Comparison of ENCODE assay signal across 9 cellular contexts in the genomic region with DNA sequence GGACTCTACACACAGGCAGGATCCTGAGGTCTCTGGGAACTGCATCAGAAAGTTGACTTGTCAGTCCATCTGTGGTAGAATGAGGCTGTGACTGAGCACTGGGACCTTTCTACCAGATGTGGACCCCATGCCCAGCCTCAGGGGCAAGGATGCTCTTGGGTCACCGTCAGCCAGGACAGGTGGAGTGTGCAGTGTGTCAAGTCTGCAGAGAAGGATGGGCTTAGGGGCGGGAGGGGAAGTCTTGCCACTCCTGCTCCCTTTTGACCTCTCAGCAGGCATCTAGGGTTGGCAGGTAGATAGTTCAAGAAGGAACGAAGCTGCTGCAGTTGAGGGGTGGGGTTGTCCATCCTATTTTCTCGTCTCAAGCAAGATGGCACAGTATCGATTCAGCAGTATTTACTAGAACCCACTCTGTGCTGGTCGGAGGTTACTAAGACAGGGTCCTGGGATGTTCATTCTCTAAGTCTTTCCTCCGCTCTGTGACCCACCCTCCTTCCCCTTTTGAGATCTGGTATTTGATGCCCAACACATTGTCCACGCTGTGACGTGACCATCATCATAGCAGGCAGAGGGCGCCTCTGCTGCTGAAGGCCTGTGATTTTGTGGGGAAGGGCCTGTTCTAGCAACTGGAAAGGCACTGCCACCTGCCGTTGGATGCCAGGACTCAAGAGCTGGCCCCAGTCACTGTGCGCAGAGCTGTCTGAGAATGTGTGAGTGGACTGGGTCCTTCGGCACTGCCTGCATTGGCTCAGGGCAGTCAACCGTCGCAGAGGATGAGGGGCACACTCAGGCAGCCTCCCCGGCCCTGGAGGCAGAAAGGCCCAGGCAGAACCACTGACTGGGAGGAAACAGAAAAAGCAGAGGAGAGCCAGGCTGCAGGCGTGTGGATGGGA. TPM values are rescaled to one million over a fixed set of nuclear protein-coding genes. Genes with fewer than 3 reads are reported as not detected.
A peak's percentile ranks its signal among the peaks of the same experiment; 100 is the strongest.
DNase-seq lines count a peak whose midpoint lies in the region; ATAC-seq and TF ChIP-seq lines count a peak whose summit lies in the region.
"Had no signal": no experiment of that assay in that cellular context is flagged by ENCODE, and none has a peak within 500 bp of the region (broad histone marks: within the 10 kb centered on the region; RNA-seq: fewer than 3 reads in every experiment).

No MANE protein-coding gene starts in this region.

- TF ChIP-seq RAD21 in liver (IDR thresholded peaks at IDR 0.05) = peak; percentile 75 to 89

- peak; percentile 68 for DNase-seq in activated effector memory CD4-positive, alpha-beta T cell treated with anti-CD3 and anti-CD28 coated beads, Interleukin-2, amount 50 U/mL, for 16 hours
- DNase-seq in activated effector memory CD4-positive, alpha-beta T cell treated with Interleukin-2 at 50 U/mL for 16 hours = no peak
- DNase-seq in NCI-H1694 treated with DMSO at 0.1 percent for 48 hours (lab: John Stamatoyannopoulos, UW) = peak; percentile 55
- no peak for DNase-seq in T-helper 17 cell
- peak; percentile 18 for DNase-seq in dedifferentiated amniotic fluid mesenchymal stem cell (ENCODE audit: extremely low spot score)
- peak in 1 of 2 donors; percentile 34 for DNase-seq in tibial nerve (ENCODE audit: low spot score in 2 of 2)

- H3K4me3 Mint-ChIP-seq in T-helper 17 cell = no peak overlapping the region
- H3K4me3 Mint-ChIP-seq: dendritic cell treated with granulocyte-macrophage colony-stimulating factor and Interleukin-4, amounts not matched to agents 40 ng/mL and 50 ng/mL, for 4 days had no signal

- H3K9me3 ChIP-seq in T-helper 17 cell (ENCODE audit: control insufficient read depth, low read length, poor library complexity, severe bottlenecking) (no peaks in the 10 kb centered on the region), liver (ENCODE audit: control insufficient read depth in 4 of 4, low read length in 3 of 4) (no peaks in the 10 kb centered on the region), tibial nerve (no peaks in the 10 kb centered on the region)

- peaks cover 18% of the 10 kb centered on the region for H3K4me1 Mint-ChIP-seq in T-helper 17 cell

- H3K36me3 ChIP-seq in liver (ENCODE audit: control insufficient read depth in 4 of 4, insufficient read depth in 3 of 4, low read depth in 1 of 4, low read length in 3 of 4) (peaks cover 11 to 43% (median 20%) of the 10 kb centered on the region in 4 donors), tibial nerve (peaks cover 0 to 90% (median 23%) of the 10 kb centered on the region in 3 donors)

- WGBS in liver = 82% methylated on average over 17 of the region's 17 CpGs
- WGBS in tibial nerve, 2 donors = 57 to 62% methylated on average over 17 of the region's 17 CpGs

- no peak for TF ChIP-seq EP300 in tibial nerve (IDR thresholded peaks at IDR 0.05)

- TF ChIP-seq CTCF in liver (IDR thresholded peaks at IDR 0.05; ENCODE audit: low read depth, low read length, missing input control) (peak; percentile 51), tibial nerve (IDR thresholded peaks at IDR 0.05) (peak; percentile 31 to 66 (median 49))

- H3K9ac ChIP-seq in liver (ENCODE audit: low read depth in 1 of 2, low read length in 2 of 2) = no peak overlapping the region

- H3K27me3 ChIP-seq in liver (ENCODE audit: control insufficient read depth in 4 of 4, insufficient read depth in 4 of 4, low read length in 3 of 4) (no peaks in the 10 kb centered on the region), tibial nerve (no peaks in the 10 kb centered on the region)

- no peak for TF ChIP-seq POLR2A in tibial nerve (IDR thresholded peaks at IDR 0.05)

- no peaks in the 10 kb centered on the region for H3K27me3 Mint-ChIP-seq in T-helper 17 cell
- H3K27me3 Mint-ChIP-seq: dendritic cell treated with granulocyte-macrophage colony-stimulating factor and Interleukin-4, amounts not matched to agents 40 ng/mL and 50 ng/mL, for 4 days had no signal

- peaks cover 4% of the 10 kb centered on the region for H3K36me3 Mint-ChIP-seq in T-helper 17 cell (ENCODE audit: low read depth)

- ATAC-seq in T-helper 17 cell (peak; percentile 47), HG02970 (IDR thresholded peaks at IDR 0.05; ENCODE audit: low FRiP score, unreplicated experiment) (no peak)

- H3K4me3 ChIP-seq in liver (ENCODE audit: low read depth in 1 of 3, low read length in 3 of 3) (no peak overlapping the region), tibial nerve (no peak overlapping the region)

- no peak overlapping the region for H3K27ac Mint-ChIP-seq in T-helper 17 cell
- H3K27ac Mint-ChIP-seq: dendritic cell treated with granulocyte-macrophage colony-stimulating factor and Interleukin-4, amounts not matched to agents 40 ng/mL and 50 ng/mL, for 4 days had no signal

- H3K4me1 ChIP-seq in liver (ENCODE audit: control insufficient read depth in 4 of 4, insufficient read depth in 4 of 4, low read length in 3 of 4) (peaks cover 9 to 50% (median 36%) of the 10 kb centered on the region in 4 donors), tibial nerve (no peaks in the 10 kb centered on the region)

- H3K27ac ChIP-seq in liver (ENCODE audit: low read depth in 1 of 2, low read length in 2 of 2) (no peak overlapping the region), tibial nerve (no peak overlapping the region)

TF ChIP-seq in liver, 16 proteins besides CTCF, POLR2A, EP300 and RAD21:
- TF ChIP-seq JUND (IDR thresholded peaks at IDR 0.05) (no peak), FOXA1 (IDR thresholded peaks at IDR 0.05) (no peak), GABPA (IDR thresholded peaks at IDR 0.05 in 1 of 2, conservative IDR thresholded peaks at IDR 0.05 in 1 of 2) (no peak)
- TF ChIP-seq, protein P1, sequence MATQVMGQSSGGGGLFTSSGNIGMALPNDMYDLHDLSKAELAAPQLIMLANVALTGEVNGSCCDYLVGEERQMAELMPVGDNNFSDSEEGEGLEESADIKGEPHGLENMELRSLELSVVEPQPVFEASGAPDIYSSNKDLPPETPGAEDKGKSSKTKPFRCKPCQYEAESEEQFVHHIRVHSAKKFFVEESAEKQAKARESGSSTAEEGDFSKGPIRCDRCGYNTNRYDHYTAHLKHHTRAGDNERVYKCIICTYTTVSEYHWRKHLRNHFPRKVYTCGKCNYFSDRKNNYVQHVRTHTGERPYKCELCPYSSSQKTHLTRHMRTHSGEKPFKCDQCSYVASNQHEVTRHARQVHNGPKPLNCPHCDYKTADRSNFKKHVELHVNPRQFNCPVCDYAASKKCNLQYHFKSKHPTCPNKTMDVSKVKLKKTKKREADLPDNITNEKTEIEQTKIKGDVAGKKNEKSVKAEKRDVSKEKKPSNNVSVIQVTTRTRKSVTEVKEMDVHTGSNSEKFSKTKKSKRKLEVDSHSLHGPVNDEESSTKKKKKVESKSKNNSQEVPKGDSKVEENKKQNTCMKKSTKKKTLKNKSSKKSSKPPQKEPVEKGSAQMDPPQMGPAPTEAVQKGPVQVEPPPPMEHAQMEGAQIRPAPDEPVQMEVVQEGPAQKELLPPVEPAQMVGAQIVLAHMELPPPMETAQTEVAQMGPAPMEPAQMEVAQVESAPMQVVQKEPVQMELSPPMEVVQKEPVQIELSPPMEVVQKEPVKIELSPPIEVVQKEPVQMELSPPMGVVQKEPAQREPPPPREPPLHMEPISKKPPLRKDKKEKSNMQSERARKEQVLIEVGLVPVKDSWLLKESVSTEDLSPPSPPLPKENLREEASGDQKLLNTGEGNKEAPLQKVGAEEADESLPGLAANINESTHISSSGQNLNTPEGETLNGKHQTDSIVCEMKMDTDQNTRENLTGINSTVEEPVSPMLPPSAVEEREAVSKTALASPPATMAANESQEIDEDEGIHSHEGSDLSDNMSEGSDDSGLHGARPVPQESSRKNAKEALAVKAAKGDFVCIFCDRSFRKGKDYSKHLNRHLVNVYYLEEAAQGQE (IDR thresholded peaks at IDR 0.05) = no peak
- TF ChIP-seq, protein P2, sequence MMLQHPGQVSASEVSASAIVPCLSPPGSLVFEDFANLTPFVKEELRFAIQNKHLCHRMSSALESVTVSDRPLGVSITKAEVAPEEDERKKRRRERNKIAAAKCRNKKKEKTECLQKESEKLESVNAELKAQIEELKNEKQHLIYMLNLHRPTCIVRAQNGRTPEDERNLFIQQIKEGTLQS (IDR thresholded peaks at IDR 0.05) = no peak
- TF ChIP-seq, protein P3, sequence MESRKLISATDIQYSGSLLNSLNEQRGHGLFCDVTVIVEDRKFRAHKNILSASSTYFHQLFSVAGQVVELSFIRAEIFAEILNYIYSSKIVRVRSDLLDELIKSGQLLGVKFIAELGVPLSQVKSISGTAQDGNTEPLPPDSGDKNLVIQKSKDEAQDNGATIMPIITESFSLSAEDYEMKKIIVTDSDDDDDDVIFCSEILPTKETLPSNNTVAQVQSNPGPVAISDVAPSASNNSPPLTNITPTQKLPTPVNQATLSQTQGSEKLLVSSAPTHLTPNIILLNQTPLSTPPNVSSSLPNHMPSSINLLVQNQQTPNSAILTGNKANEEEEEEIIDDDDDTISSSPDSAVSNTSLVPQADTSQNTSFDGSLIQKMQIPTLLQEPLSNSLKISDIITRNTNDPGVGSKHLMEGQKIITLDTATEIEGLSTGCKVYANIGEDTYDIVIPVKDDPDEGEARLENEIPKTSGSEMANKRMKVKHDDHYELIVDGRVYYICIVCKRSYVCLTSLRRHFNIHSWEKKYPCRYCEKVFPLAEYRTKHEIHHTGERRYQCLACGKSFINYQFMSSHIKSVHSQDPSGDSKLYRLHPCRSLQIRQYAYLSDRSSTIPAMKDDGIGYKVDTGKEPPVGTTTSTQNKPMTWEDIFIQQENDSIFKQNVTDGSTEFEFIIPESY (IDR thresholded peaks at IDR 0.05) = no peak
TF ChIP-seq in liver: peak in this region for 0.

RNA-seq across cellular contexts. Expression of a gene that starts 23.2 kb away (rescaled TPM):
- total RNA-seq in T-helper 17 cell (10 to 100 TPM; 62.1 to 72.7 TPM), liver (10 to 100 TPM; 18.0 to 48.3 TPM), tibial nerve (100 to 1,000 TPM in 3 of 4 donors, 10 to 100 TPM in 1; 93.5 to 149 (median 118) TPM)
- polyA plus RNA-seq in liver = 10 to 100 TPM; 61.3 to 62.6 TPM

RNA-seq across cellular contexts. Expression of a gene that starts 31.1 kb away (rescaled TPM):
- 10 to 100 TPM; 20.6 to 29.4 TPM for total RNA-seq in T-helper 17 cell
- total RNA-seq in liver = 10 to 100 TPM; 14.4 to 18.9 TPM
- 1 to 10 TPM; 8.7 to 9.4 TPM for polyA plus RNA-seq in liver
- total RNA-seq in tibial nerve = 10 to 100 TPM; 38.5 to 52.0 (median 44.3) TPM

RNA-seq across cellular contexts. Expression of a gene that starts 50.7 kb away (rescaled TPM):
- total RNA-seq in T-helper 17 cell (1 to 10 TPM; 1.8 to 3.3 TPM), liver (10 to 100 TPM in 1 of 2 donors, 1 to 10 TPM in 1; 4.8 to 36.3 TPM), tibial nerve (10 to 100 TPM in 1 of 4 donors, 1 to 10 TPM in 3; 4.5 to 10.5 (median 5.9) TPM)
- 10 to 100 TPM; 41.2 to 63.1 TPM for polyA plus RNA-seq in liver

Comparison
In these comparisons a context has a peak if more than half of its experiments do, and no peak if none do; other contexts are left out.
1. DNase-seq: peak in activated effector memory CD4-positive, alpha-beta T cell treated with anti-CD3 and anti-CD28 coated beads, Interleukin-2, amount 50 U/mL, for 16 hours (single experiment), NCI-H1694 treated with DMSO at 0.1 percent for 48 hours (single experiment) and dedifferentiated amniotic fluid mesenchymal stem cell (single experiment); none in activated effector memory CD4-positive, alpha-beta T cell treated with Interleukin-2 at 50 U/mL for 16 hours (single experiment) and T-helper 17 cell (0 of 3).